19 cellular contexts compared by ENCODE assay signal in the genomic region with DNA sequence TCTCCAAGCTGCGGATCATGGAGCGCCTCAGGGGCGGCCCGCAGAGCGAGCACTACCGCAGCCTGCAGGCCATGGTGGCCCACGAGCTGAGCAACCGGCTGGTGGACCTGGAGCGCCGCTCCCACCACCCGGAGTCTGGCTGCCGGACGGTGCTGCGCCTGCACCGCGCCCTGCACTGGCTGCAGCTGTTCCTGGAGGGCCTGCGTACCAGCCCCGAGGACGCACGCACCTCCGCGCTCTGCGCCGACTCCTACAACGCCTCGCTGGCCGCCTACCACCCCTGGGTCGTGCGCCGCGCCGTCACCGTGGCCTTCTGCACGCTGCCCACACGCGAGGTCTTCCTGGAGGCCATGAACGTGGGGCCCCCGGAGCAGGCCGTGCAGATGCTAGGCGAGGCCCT. TPM values are rescaled to one million over a fixed set of nuclear protein-coding genes. Genes with fewer than 3 reads are reported as not detected.
A peak's percentile ranks its signal among the peaks of the same experiment; 100 is the strongest.
DNase-seq lines count a peak whose midpoint lies in the region; ATAC-seq and TF ChIP-seq lines count a peak whose summit lies in the region.
"Had no signal": no experiment of that assay in that cellular context is flagged by ENCODE, and none has a peak within 500 bp of the region (broad histone marks: within the 10 kb centered on the region; RNA-seq: fewer than 3 reads in every experiment).

No MANE protein-coding gene starts in this region.

- peaks cover 28% of the 10 kb centered on the region for H3K4me1 Mint-ChIP-seq in activated CD8-positive, alpha-beta T cell treated with anti-CD3 and anti-CD28 coated beads, Interleukin-2, amount 10 ng/mL, durations not matched to agents 7 days and 5 days (ENCODE audit: low read depth)
- peaks cover 17% of the 10 kb centered on the region for H3K4me1 Mint-ChIP-seq in activated CD8-positive, alpha-beta T cell treated with anti-CD3 and anti-CD28 coated beads for 36 hours (ENCODE audit: low read depth)
- peaks cover 28% of the 10 kb centered on the region for H3K4me1 Mint-ChIP-seq in CD4-positive, alpha-beta T cell (ENCODE audit: low read depth)
- H3K4me1 Mint-ChIP-seq in T-cell (peaks cover 26 to 33% (median 27%) of the 10 kb centered on the region in 3 donors), mesothelial cell of epicardium (peaks cover 14% of the 10 kb centered on the region)
- H3K4me1 Mint-ChIP-seq in naive thymus-derived CD8-positive, alpha-beta T cell, result peaks cover 10 to 36% (median 28%) of the 10 kb centered on the region in 4 donors

- no peak for ATAC-seq in activated CD8-positive, alpha-beta T cell treated with anti-CD3 and anti-CD28 coated beads, Interleukin-2, amount 10 ng/mL, durations not matched to agents 7 days and 5 days
- ATAC-seq in activated CD8-positive, alpha-beta T cell treated with anti-CD3 and anti-CD28 coated beads for 36 hours, result no peak
- ATAC-seq in CD4-positive, alpha-beta T cell (ENCODE audit: poor library complexity), result no peak
- no peak for ATAC-seq in T-cell (replicated peaks in 1 of 4)
- no peak for ATAC-seq in naive thymus-derived CD8-positive, alpha-beta T cell
- ATAC-seq: HCT116 had no signal

- no peaks in the 10 kb centered on the region for H3K27me3 ChIP-seq in CD4-positive, alpha-beta T cell (ENCODE audit: control insufficient read depth, insufficient read depth, low read length)
- no peaks in the 10 kb centered on the region for H3K27me3 ChIP-seq in mesendoderm (ENCODE audit: insufficient read depth, low read length, poor library complexity)
- H3K27me3 ChIP-seq: BLaER1 treated with 17β-estradiol and CSF1 and Interleukin-3, amounts not matched to agents 10 nM and 100 nM; Peyer's patch had no signal

- no peak overlapping the region for H3K27ac Mint-ChIP-seq in activated CD8-positive, alpha-beta T cell treated with anti-CD3 and anti-CD28 coated beads, Interleukin-2, amount 10 ng/mL, durations not matched to agents 7 days and 5 days
- no peak overlapping the region for H3K27ac Mint-ChIP-seq in activated CD8-positive, alpha-beta T cell treated with anti-CD3 and anti-CD28 coated beads for 36 hours
- no peak overlapping the region for H3K27ac Mint-ChIP-seq in CD4-positive, alpha-beta T cell
- H3K27ac Mint-ChIP-seq in T-cell (no peak overlapping the region), mesothelial cell of epicardium (no peak overlapping the region)
- H3K27ac Mint-ChIP-seq in naive thymus-derived CD8-positive, alpha-beta T cell, result peak overlapping the region in 1 of 10 donors; percentile 8

- H3K9me3 ChIP-seq in CD4-positive, alpha-beta T cell (ENCODE audit: control insufficient read depth, low read length), result no peaks in the 10 kb centered on the region
- H3K9me3 ChIP-seq: BLaER1 treated with 17β-estradiol and CSF1 and Interleukin-3, amounts not matched to agents 10 nM and 100 nM; Peyer's patch; SK-N-SH had no signal

- no peak overlapping the region for H3K9ac ChIP-seq in mesendoderm (ENCODE audit: low read length)
- H3K9ac ChIP-seq: SK-N-SH had no signal

- H3K36me3 Mint-ChIP-seq in activated CD8-positive, alpha-beta T cell treated with anti-CD3 and anti-CD28 coated beads, Interleukin-2, amount 10 ng/mL, durations not matched to agents 7 days and 5 days (ENCODE audit: low read depth), result peaks cover 9% of the 10 kb centered on the region
- peaks cover 2% of the 10 kb centered on the region for H3K36me3 Mint-ChIP-seq in activated CD8-positive, alpha-beta T cell treated with anti-CD3 and anti-CD28 coated beads for 36 hours (ENCODE audit: low read depth)
- peaks cover 10% of the 10 kb centered on the region for H3K36me3 Mint-ChIP-seq in CD4-positive, alpha-beta T cell (ENCODE audit: low read depth)
- H3K36me3 Mint-ChIP-seq in T-cell, result no peaks in the 10 kb centered on the region
- no peaks in the 10 kb centered on the region for H3K36me3 Mint-ChIP-seq in mesothelial cell of epicardium
- H3K36me3 Mint-ChIP-seq in naive thymus-derived CD8-positive, alpha-beta T cell, result peaks cover 0 to 3% (median 0%) of the 10 kb centered on the region in 3 donors

- H4K5ac ChIP-seq in mesendoderm (ENCODE audit: low read length), result no peak overlapping the region

- peak overlapping the region; percentile 18 for H3K4me3 Mint-ChIP-seq in activated CD8-positive, alpha-beta T cell treated with anti-CD3 and anti-CD28 coated beads, Interleukin-2, amount 10 ng/mL, durations not matched to agents 7 days and 5 days
- H3K4me3 Mint-ChIP-seq in activated CD8-positive, alpha-beta T cell treated with anti-CD3 and anti-CD28 coated beads for 36 hours, result no peak overlapping the region
- peak overlapping the region; percentile 51 for H3K4me3 Mint-ChIP-seq in CD4-positive, alpha-beta T cell
- H3K4me3 Mint-ChIP-seq in T-cell (peak overlapping the region in 2 of 3 donors; percentile 13 to 45), mesothelial cell of epicardium (peak overlapping the region; percentile 47)
- peak overlapping the region in 4 of 10 donors; percentile 19 to 45 (median 34) for H3K4me3 Mint-ChIP-seq in naive thymus-derived CD8-positive, alpha-beta T cell

- no CpG with 5 or more reads among the region's 40 CpGs for WGBS in mesendoderm (ENCODE audit: extremely low coverage, insufficient coverage, low lambda C conversion rate)

- peaks cover 17% of the 10 kb centered on the region for H3K79me2 ChIP-seq in mesendoderm (ENCODE audit: control insufficient read depth, insufficient read depth, low read length)

- no peak overlapping the region for H3K27ac ChIP-seq in CD4-positive, alpha-beta T cell (ENCODE audit: low read depth, low read length)
- H3K27ac ChIP-seq in mesendoderm (ENCODE audit: low read depth, low read length), result no peak overlapping the region
- H3K27ac ChIP-seq: BLaER1 treated with 17β-estradiol and CSF1 and Interleukin-3, amounts not matched to agents 10 nM and 100 nM had no signal

- no peak overlapping the region for H4K8ac ChIP-seq in mesendoderm (ENCODE audit: low read depth, low read length)

- no peak overlapping the region for H3K4me2 ChIP-seq in mesendoderm (ENCODE audit: low read length)
- H3K4me2 ChIP-seq: SK-N-SH had no signal

- H3K9me3 Mint-ChIP-seq in activated CD8-positive, alpha-beta T cell treated with anti-CD3 and anti-CD28 coated beads, Interleukin-2, amount 10 ng/mL, durations not matched to agents 7 days and 5 days (ENCODE audit: insufficient read depth), result no peaks in the 10 kb centered on the region
- H3K9me3 Mint-ChIP-seq in activated CD8-positive, alpha-beta T cell treated with anti-CD3 and anti-CD28 coated beads for 36 hours, result no peaks in the 10 kb centered on the region
- H3K9me3 Mint-ChIP-seq in CD4-positive, alpha-beta T cell, result no peaks in the 10 kb centered on the region
- no peaks in the 10 kb centered on the region for H3K9me3 Mint-ChIP-seq in T-cell
- no peaks in the 10 kb centered on the region for H3K9me3 Mint-ChIP-seq in mesothelial cell of epicardium
- H3K9me3 Mint-ChIP-seq in naive thymus-derived CD8-positive, alpha-beta T cell, result no peaks in the 10 kb centered on the region

- intact Hi-C loops in activated CD8-positive, alpha-beta T cell treated with anti-CD3 and anti-CD28 coated beads for 36 hours (cut with micrococcal nuclease), result no loop called here
- intact Hi-C loops in CD4-positive, alpha-beta T cell (cut with DNase I, micrococcal nuclease), result no loop called here

- H3K4me3 ChIP-seq in mesendoderm (ENCODE audit: low read length), result no peak overlapping the region
- H3K4me3 ChIP-seq: BLaER1 treated with 17β-estradiol and CSF1 and Interleukin-3, amounts not matched to agents 10 nM and 100 nM; Peyer's patch had no signal

- no peak overlapping the region for H2BK15ac ChIP-seq in mesendoderm (replicated peaks; ENCODE audit: low read depth)

- no peak overlapping the region for H3K18ac ChIP-seq in mesendoderm (ENCODE audit: low read length)

- H3K56ac ChIP-seq in mesendoderm (ENCODE audit: low read length), result no peak overlapping the region

- POLR2A ChIA-PET in activated CD8-positive, alpha-beta T cell treated with anti-CD3 and anti-CD28 coated beads, Interleukin-2, amount 10 ng/mL, durations not matched to agents 7 days and 5 days (lab: Charles Lee), result interaction anchor here (0.6 kb wide), 1 partner anchor 45 kb away, joined by 3 read pairs; no protein-coding TSS in a partner anchor
- POLR2A ChIA-PET in activated CD8-positive, alpha-beta T cell treated with anti-CD3 and anti-CD28 coated beads for 36 hours (lab: Charles Lee), result interaction anchor here (0.6 to 2.0 kb wide), 3 partner anchors 11 to 166 kb away, joined by 3 to 8 read pairs (median 8); no protein-coding TSS in a partner anchor
- POLR2A ChIA-PET in CD4-positive, alpha-beta T cell (lab: Charles Lee), result interaction anchor here (1.0 kb wide), 1 partner anchor 45 kb away, joined by 3 read pairs; no protein-coding TSS in a partner anchor
- POLR2A ChIA-PET in T-cell (lab: Charles Lee), result no interaction called here
- POLR2A ChIA-PET in naive thymus-derived CD8-positive, alpha-beta T cell (lab: Charles Lee), result interaction anchor here (2.8 kb wide), 1 partner anchor 48 kb away, joined by 8 read pairs; a partner anchor contains a TSS

- H2AK5ac ChIP-seq in mesendoderm (ENCODE audit: low read length), result no peak overlapping the region

- peaks cover 12% of the 10 kb centered on the region for H3K79me1 ChIP-seq in mesendoderm (ENCODE audit: low read length)

- H3K4ac ChIP-seq in mesendoderm (ENCODE audit: low read depth, low read length), result no peak overlapping the region

- H3K4me1 ChIP-seq in mesendoderm (ENCODE audit: control insufficient read depth, low read depth, low read length), result no peaks in the 10 kb centered on the region

- H2BK5ac ChIP-seq in mesendoderm (ENCODE audit: low read length), result no peak overlapping the region

- no peak for DNase-seq in activated CD8-positive, alpha-beta T cell treated with anti-CD3 and anti-CD28 coated beads, Interleukin-2, amount 10 ng/mL, durations not matched to agents 7 days and 5 days
- DNase-seq in activated CD8-positive, alpha-beta T cell treated with anti-CD3 and anti-CD28 coated beads for 36 hours, result no peak
- no peak for DNase-seq in CD4-positive, alpha-beta T cell
- no peak for DNase-seq in T-cell
- DNase-seq in mesothelial cell of epicardium (ENCODE audit: low spot score in 2 of 2, unreplicated experiment in 2 of 2), result no peak
- no peak for DNase-seq in naive thymus-derived CD8-positive, alpha-beta T cell
- DNase-seq in SKM-1 treated with dmso at 0.1 percent for 144 hours (lab: John Stamatoyannopoulos, UW; ENCODE audit: unreplicated experiment), result no peak
- no peak for DNase-seq in mesendoderm
- DNase-seq: Calu3, DMS153, DND-41, KG1, MM.1S, NCI-H2029, NCI-H526 treated with DMSO at 0.1 percent for 48 hours, Peyer's patch, SK-N-SH had no signal

- H3K27me3 Mint-ChIP-seq in activated CD8-positive, alpha-beta T cell treated with anti-CD3 and anti-CD28 coated beads, Interleukin-2, amount 10 ng/mL, durations not matched to agents 7 days and 5 days (ENCODE audit: low read depth), result no peaks in the 10 kb centered on the region
- H3K27me3 Mint-ChIP-seq in activated CD8-positive, alpha-beta T cell treated with anti-CD3 and anti-CD28 coated beads for 36 hours, result no peaks in the 10 kb centered on the region
- no peaks in the 10 kb centered on the region for H3K27me3 Mint-ChIP-seq in CD4-positive, alpha-beta T cell
- H3K27me3 Mint-ChIP-seq in T-cell (no peaks in the 10 kb centered on the region), mesothelial cell of epicardium (ENCODE audit: low read depth) (no peaks in the 10 kb centered on the region)
- no peaks in the 10 kb centered on the region for H3K27me3 Mint-ChIP-seq in naive thymus-derived CD8-positive, alpha-beta T cell

- no peak overlapping the region for H2BK120ac ChIP-seq in mesendoderm (ENCODE audit: low read depth, low read length)

- H3K23ac ChIP-seq in mesendoderm (ENCODE audit: low read length), result no peak overlapping the region

- no peaks in the 10 kb centered on the region for H3K36me3 ChIP-seq in mesendoderm (ENCODE audit: control insufficient read depth, insufficient read depth, low read length)

- CTCF ChIA-PET in activated CD8-positive, alpha-beta T cell treated with anti-CD3 and anti-CD28 coated beads, Interleukin-2, amount 10 ng/mL, durations not matched to agents 7 days and 5 days (lab: Charles Lee), result no interaction called here
- CTCF ChIA-PET in activated CD8-positive, alpha-beta T cell treated with anti-CD3 and anti-CD28 coated beads for 36 hours (lab: Charles Lee), result interaction anchor here (2.2 kb wide), 1 partner anchor 45 kb away, joined by 8 read pairs; no protein-coding TSS in a partner anchor
- CTCF ChIA-PET in CD4-positive, alpha-beta T cell (lab: Charles Lee), result no interaction called here
- CTCF ChIA-PET in T-cell (lab: Charles Lee), result no interaction called here

- no peak for TF ChIP-seq CTCF in activated CD8-positive, alpha-beta T cell treated with anti-CD3 and anti-CD28 coated beads for 36 hours (IDR thresholded peaks at IDR 0.05)
- no peak for TF ChIP-seq CTCF in CD4-positive, alpha-beta T cell (IDR thresholded peaks at IDR 0.05)
- no peak for TF ChIP-seq CTCF in mesothelial cell of epicardium (IDR thresholded peaks at IDR 0.05; ENCODE audit: unreplicated experiment)

RNA-seq across cellular contexts. Expression of a gene that starts 2.7 kb away (rescaled TPM):
- 10 to 100 TPM; 18.5 to 21.4 TPM for total RNA-seq in activated CD8-positive, alpha-beta T cell treated with anti-CD3 and anti-CD28 coated beads, Interleukin-2, amount 10 ng/mL, durations not matched to agents 7 days and 5 days
- 10 to 100 TPM in 1 of 2 experiments, 1 to 10 TPM in 1; 8.4 to 11.0 TPM for total RNA-seq in activated CD8-positive, alpha-beta T cell treated with anti-CD3 and anti-CD28 coated beads for 36 hours
- 10 to 100 TPM; 11.6 to 12.9 TPM for total RNA-seq in CD4-positive, alpha-beta T cell
- total RNA-seq in T-cell (10 to 100 TPM; 15.8 to 35.8 (median 29.9) TPM), mesothelial cell of epicardium (17.8 to 19.3 TPM (median 18.5 TPM) in 3 replicates)
- total RNA-seq in naive thymus-derived CD8-positive, alpha-beta T cell, result 10 to 100 TPM; 25.5 to 25.9 TPM
- polyA plus RNA-seq in naive thymus-derived CD8-positive, alpha-beta T cell, result 10 to 100 TPM in 2 of 3 donors, 1 to 10 TPM in 1; 9.3 to 19.9 (median 11.6) TPM
- polyA plus RNA-seq in mesendoderm (2013, experiment 1 of 2), result 7.5 TPM
- polyA plus RNA-seq in mesendoderm (2013, experiment 2 of 2), result 7.1 TPM

RNA-seq across cellular contexts. Expression of a gene that starts 2.8 kb away (rescaled TPM):
- total RNA-seq in activated CD8-positive, alpha-beta T cell treated with anti-CD3 and anti-CD28 coated beads, Interleukin-2, amount 10 ng/mL, durations not matched to agents 7 days and 5 days, result 100 to 1,000 TPM; 120 to 134 TPM
- total RNA-seq in activated CD8-positive, alpha-beta T cell treated with anti-CD3 and anti-CD28 coated beads for 36 hours, result 100 to 1,000 TPM; 110 to 122 TPM
- 100 to 1,000 TPM; 130 to 137 TPM for total RNA-seq in CD4-positive, alpha-beta T cell
- 100 to 1,000 TPM; 161 to 200 (median 182) TPM for total RNA-seq in T-cell
- 163 to 165 TPM (median 165 TPM) in 3 replicates for total RNA-seq in mesothelial cell of epicardium
- 100 to 1,000 TPM; 171 to 174 TPM for total RNA-seq in naive thymus-derived CD8-positive, alpha-beta T cell
- 10 to 100 TPM; 51.7 to 65.1 (median 59.9) TPM for polyA plus RNA-seq in naive thymus-derived CD8-positive, alpha-beta T cell
- polyA plus RNA-seq in mesendoderm (2013, experiment 1 of 2), result 75.3 TPM
- polyA plus RNA-seq in mesendoderm (2013, experiment 2 of 2), result 73.8 TPM

RNA-seq across cellular contexts. Expression of a gene that starts 3.8 kb away (rescaled TPM):
- total RNA-seq in activated CD8-positive, alpha-beta T cell treated with anti-CD3 and anti-CD28 coated beads, Interleukin-2, amount 10 ng/mL, durations not matched to agents 7 days and 5 days, result 1 to 10 TPM in 1 of 2 experiments, under 1 TPM in 1; 0.78 to 1.2 TPM
- under 1 TPM; 0.13 to 0.14 TPM for total RNA-seq in activated CD8-positive, alpha-beta T cell treated with anti-CD3 and anti-CD28 coated beads for 36 hours
- 1 to 10 TPM; 3.3 to 3.4 TPM for total RNA-seq in CD4-positive, alpha-beta T cell
- total RNA-seq in T-cell (1 to 10 TPM; 1.6 to 2.3 (median 2.1) TPM), mesothelial cell of epicardium (0.98 to 1.0 TPM (median 1.00 TPM) in 3 replicates)
- total RNA-seq in naive thymus-derived CD8-positive, alpha-beta T cell, result 1 to 10 TPM; 2.7 to 3.0 TPM
- polyA plus RNA-seq in naive thymus-derived CD8-positive, alpha-beta T cell, result under 1 TPM in 1 of 3 donors, not detected in 2; 0.10 TPM
- polyA plus RNA-seq in mesendoderm (2013, experiment 1 of 2), result 0.03 TPM
- 0.04 TPM for polyA plus RNA-seq in mesendoderm (2013, experiment 2 of 2)

RNA-seq across cellular contexts. Expression of a gene that starts 18.9 kb away (rescaled TPM):
- total RNA-seq in activated CD8-positive, alpha-beta T cell treated with anti-CD3 and anti-CD28 coated beads, Interleukin-2, amount 10 ng/mL, durations not matched to agents 7 days and 5 days, result 10 to 100 TPM; 24.0 to 26.2 TPM
- 10 to 100 TPM; 23.9 to 25.4 TPM for total RNA-seq in activated CD8-positive, alpha-beta T cell treated with anti-CD3 and anti-CD28 coated beads for 36 hours
- 10 to 100 TPM; 18.1 to 19.2 TPM for total RNA-seq in CD4-positive, alpha-beta T cell
- total RNA-seq in T-cell (10 to 100 TPM; 16.7 to 26.4 (median 22.6) TPM), mesothelial cell of epicardium (12.7 to 14.5 TPM (median 14.2 TPM) in 3 replicates)
- total RNA-seq in naive thymus-derived CD8-positive, alpha-beta T cell, result 10 to 100 TPM; 19.6 to 23.4 TPM
- polyA plus RNA-seq in naive thymus-derived CD8-positive, alpha-beta T cell, result 10 to 100 TPM; 14.5 to 18.2 (median 17.7) TPM
- polyA plus RNA-seq in mesendoderm (2013, experiment 1 of 2), result 24.0 TPM
- polyA plus RNA-seq in mesendoderm (2013, experiment 2 of 2), result 25.0 TPM

RNA-seq across cellular contexts. Expression of a gene that starts 19.6 kb away (rescaled TPM):
- 10 to 100 TPM; 65.2 to 87.3 TPM for total RNA-seq in activated CD8-positive, alpha-beta T cell treated with anti-CD3 and anti-CD28 coated beads, Interleukin-2, amount 10 ng/mL, durations not matched to agents 7 days and 5 days
- 10 to 100 TPM; 41.1 to 42.5 TPM for total RNA-seq in activated CD8-positive, alpha-beta T cell treated with anti-CD3 and anti-CD28 coated beads for 36 hours
- total RNA-seq in CD4-positive, alpha-beta T cell, result 10 to 100 TPM; 45.3 to 46.4 TPM
- total RNA-seq in T-cell (100 to 1,000 TPM in 2 of 5 donors, 10 to 100 TPM in 3; 63.0 to 107 (median 99.8) TPM), mesothelial cell of epicardium (85.5 to 97.3 TPM (median 91.0 TPM) in 3 replicates)
- 10 to 100 TPM; 65.3 to 69.1 TPM for total RNA-seq in naive thymus-derived CD8-positive, alpha-beta T cell
- polyA plus RNA-seq in naive thymus-derived CD8-positive, alpha-beta T cell, result 1 to 10 TPM; 2.0 to 6.7 (median 3.5) TPM
- polyA plus RNA-seq in mesendoderm (2013, experiment 1 of 2), result 7.8 TPM
- polyA plus RNA-seq in mesendoderm (2013, experiment 2 of 2), result 8.1 TPM

Comparison
In these comparisons a context has a peak if more than half of its experiments do, and no peak if none do; other contexts are left out.
1. POLR2A ChIA-PET loops: an anchor here in activated CD8-positive, alpha-beta T cell treated with anti-CD3 and anti-CD28 coated beads, Interleukin-2, amount 10 ng/mL, durations not matched to agents 7 days and 5 days (0.6 kb wide), activated CD8-positive, alpha-beta T cell treated with anti-CD3 and anti-CD28 coated beads for 36 hours (0.6 to 2.0 kb wide), CD4-positive, alpha-beta T cell (1.0 kb wide) and naive thymus-derived CD8-positive, alpha-beta T cell (2.8 kb wide); none called in T-cell.